In the genomic region with DNA sequence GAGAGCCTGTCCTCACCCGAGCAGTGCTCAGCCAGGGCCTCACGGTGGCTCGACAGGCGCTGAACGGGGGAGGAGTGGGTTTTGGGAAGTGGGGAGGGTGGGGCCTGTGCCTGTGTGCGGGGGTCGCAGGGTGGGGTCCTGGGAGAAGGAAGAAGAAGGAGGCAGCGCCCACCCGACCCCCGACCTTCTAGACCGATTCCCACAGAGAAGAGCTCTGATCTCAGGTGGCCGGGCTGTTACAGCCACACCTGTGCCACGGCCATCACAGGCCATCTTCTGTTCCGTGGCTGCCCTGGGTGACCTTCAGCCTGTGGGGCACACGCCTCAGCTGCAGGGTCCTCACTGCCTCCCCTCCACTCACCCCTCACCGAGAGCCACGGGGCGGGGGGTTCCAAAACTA, we compare ENCODE assay signal across 29 cellular contexts. TPM values are rescaled to one million over a fixed set of nuclear protein-coding genes. Genes with fewer than 3 reads are reported as not detected.
"Had no signal": no experiment of that assay in that cellular context is flagged by ENCODE, and none has a peak within 500 bp of the region (broad histone marks: within the 10 kb centered on the region; RNA-seq: fewer than 3 reads in every experiment).

No MANE protein-coding gene starts in this region.

- H3K4me1 Mint-ChIP-seq: naive B cell; neural crest cell; stimulated activated effector memory CD8-positive, alpha-beta T cell treated with anti-CD3 and anti-CD28 coated beads, Interleukin-12 subunit alpha, Interleukin-12 subunit beta, amount 100 ng/mL, for 72 hours had no signal

- H2AFZ ChIP-seq: parathyroid adenoma had no signal

- H3K4me3 ChIP-seq: ovary, psoas muscle, right lobe of liver, sigmoid colon, stomach, thoracic aorta, thyroid gland, tibial nerve, upper lobe of right lung, uterus had no signal

- H3K27ac Mint-ChIP-seq: naive B cell; naive thymus-derived CD8-positive, alpha-beta T cell; natural killer cell treated with Interleukin-12 subunit alpha and Interleukin-12 subunit beta and Interleukin-15 and Interleukin-18, amount 100 ng/mL, for 72 hours; nephron progenitor cell; stimulated activated effector memory CD8-positive, alpha-beta T cell treated with anti-CD3 and anti-CD28 coated beads, Interleukin-12 subunit alpha, Interleukin-12 subunit beta, amount 100 ng/mL, for 72 hours; stimulated activated naive B cell treated with anti-CD40 and anti-IgM and Interleukin-4, amounts not matched to agents 10 μg/mL and 1 μg/mL and 100 μg/mL, for 72 hours; type B pancreatic cell had no signal

- DNase-seq: naive B cell; naive thymus-derived CD8-positive, alpha-beta T cell; nephron progenitor cell; occipital lobe; ovary; posterior cingulate gyrus; right cardiac atrium; right lobe of liver; sigmoid colon; small intestine; stimulated activated CD4-positive, alpha-beta T cell treated with anti-CD3 and anti-CD28 coated beads, Interleukin-15, amount 100 ng/mL, for 24 hours; stimulated activated CD4-positive, alpha-beta T cell treated with anti-CD3 and anti-CD28 coated beads, Interleukin-2, amount 100 ng/mL, for 24 hours; stimulated activated CD4-positive, alpha-beta T cell treated with anti-CD3 and anti-CD28 coated beads, Interleukin-2, amount 100 ng/mL, for 48 hours; stimulated activated CD4-positive, alpha-beta T cell treated with anti-CD3 and anti-CD28 coated beads, Interleukin-4, amount 100 ng/mL, for 24 hours; stimulated activated naive B cell treated with anti-CD40 and anti-IgM and Interleukin-4, amounts not matched to agents 10 μg/mL and 1 μg/mL and 100 μg/mL, for 72 hours; stimulated activated naive CD4-positive, alpha-beta T cell treated with Interleukin-2 at 50 U/mL for 16 hours; stomach; thyroid gland; upper lobe of right lung; uterus had no signal

- ATAC-seq: naive thymus-derived CD8-positive, alpha-beta T cell; stimulated activated effector memory CD8-positive, alpha-beta T cell treated with anti-CD3 and anti-CD28 coated beads, Interleukin-12 subunit alpha, Interleukin-12 subunit beta, amount 100 ng/mL, for 72 hours; stimulated activated naive B cell treated with anti-CD40 and anti-IgM and Interleukin-4, amounts not matched to agents 10 μg/mL and 1 μg/mL and 100 μg/mL, for 72 hours; upper lobe of right lung had no signal

- H3K9me3 Mint-ChIP-seq: naive B cell; naive thymus-derived CD8-positive, alpha-beta T cell; natural killer cell treated with Interleukin-12 subunit alpha and Interleukin-12 subunit beta and Interleukin-15 and Interleukin-18, amount 100 ng/mL, for 72 hours; nephron progenitor cell; neural crest cell; stimulated activated effector memory CD8-positive, alpha-beta T cell treated with anti-CD3 and anti-CD28 coated beads, Interleukin-12 subunit alpha, Interleukin-12 subunit beta, amount 100 ng/mL, for 72 hours; stimulated activated naive B cell treated with anti-CD40 and anti-IgM and Interleukin-4, amounts not matched to agents 10 μg/mL and 1 μg/mL and 100 μg/mL, for 72 hours; type B pancreatic cell had no signal

- H3K36me3 ChIP-seq: ovary, right lobe of liver, sigmoid colon, stomach, thoracic aorta, thyroid gland, tibial nerve, upper lobe of right lung, uterus had no signal

- H3K27me3 Mint-ChIP-seq: progenitor cell of endocrine pancreas had no signal

- H3K27ac ChIP-seq: ovary, parathyroid adenoma, psoas muscle, right lobe of liver, sigmoid colon, stomach, thoracic aorta, thyroid gland, tibial nerve, upper lobe of right lung, uterus had no signal

- H3K9ac ChIP-seq: parathyroid adenoma had no signal

- H3K4me3 Mint-ChIP-seq: naive B cell; naive thymus-derived CD8-positive, alpha-beta T cell; natural killer cell treated with Interleukin-12 subunit alpha and Interleukin-12 subunit beta and Interleukin-15 and Interleukin-18, amount 100 ng/mL, for 72 hours; nephron progenitor cell; neural crest cell; stimulated activated effector memory CD8-positive, alpha-beta T cell treated with anti-CD3 and anti-CD28 coated beads, Interleukin-12 subunit alpha, Interleukin-12 subunit beta, amount 100 ng/mL, for 72 hours; stimulated activated naive B cell treated with anti-CD40 and anti-IgM and Interleukin-4, amounts not matched to agents 10 μg/mL and 1 μg/mL and 100 μg/mL, for 72 hours; type B pancreatic cell had no signal

- H3K4me1 ChIP-seq: parathyroid adenoma, right lobe of liver, thyroid gland, tibial nerve, upper lobe of right lung, uterus had no signal

- H3K9me3 ChIP-seq: ovary, psoas muscle, right lobe of liver, sigmoid colon, stomach, thoracic aorta, thyroid gland, tibial nerve, upper lobe of right lung, uterus had no signal

- H3K27me3 ChIP-seq: ovary, right lobe of liver, thyroid gland, uterus had no signal

RNA-seq across cellular contexts. Expression of gene GATA5, which starts 41.4 kb away (rescaled TPM):
- polyA plus RNA-seq: naive thymus-derived CD8-positive, alpha-beta T cell had no signal
